ENCODE assay signal across 8 cellular contexts in genomic region chr7:44045226-44046014, GRCh38. TPM values are rescaled to one million over a fixed set of nuclear protein-coding genes. Genes with fewer than 3 reads are reported as not detected.
A peak's percentile ranks its signal among the peaks of the same experiment; 100 is the strongest.
DNase-seq lines count a peak whose midpoint lies in the region; TF ChIP-seq lines count a peak whose summit lies in the region.

No MANE protein-coding gene starts in this region.

- no peak for TF ChIP-seq POLR2A in erythroblast (IDR thresholded peaks at IDR 0.05; ENCODE audit: low read length)

- no peak for TF ChIP-seq CTCF in epithelial cell of proximal tubule (conservative IDR thresholded peaks at IDR 0.05; ENCODE audit: low read depth, low read length)

- H3K4me3 ChIP-seq in SJSA1 (peak overlapping the region; percentile 69), epithelial cell of proximal tubule (ENCODE audit: low read depth, low read length) (peak overlapping the region; percentile 94)

- H3K36me3 Mint-ChIP-seq in activated CD4-positive, alpha-beta T cell treated with anti-CD3 and anti-CD28 coated beads, Interleukin-2, amount 10 ng/mL, durations not matched to agents 7 days and 5 days (ENCODE audit: low read depth), result peaks cover 39% of the 10 kb centered on the region

- no peaks in the 10 kb centered on the region for H3K9me3 ChIP-seq in SJSA1 (replicated peaks)

- H3K27ac Mint-ChIP-seq in activated CD4-positive, alpha-beta T cell treated with anti-CD3 and anti-CD28 coated beads, Interleukin-2, amount 10 ng/mL, durations not matched to agents 7 days and 5 days, result peak overlapping the region; percentile 94

- peaks cover 47% of the 10 kb centered on the region for H3K36me3 ChIP-seq in SJSA1

- peak overlapping the region; percentile 86 for H3K4me3 Mint-ChIP-seq in activated CD4-positive, alpha-beta T cell treated with anti-CD3 and anti-CD28 coated beads, Interleukin-2, amount 10 ng/mL, durations not matched to agents 7 days and 5 days

- no peak for DNase-seq in activated CD4-positive, alpha-beta T cell treated with anti-CD3 and anti-CD28 coated beads, Interleukin-2, amount 10 ng/mL, durations not matched to agents 7 days and 5 days
- no peak for DNase-seq in activated CD4-positive, alpha-beta T cell treated with anti-CD3 and anti-CD28 coated beads, Interleukin-2, amount 50 U/mL, for 48 hours
- no peak for DNase-seq in SJSA1 (ENCODE audit: low read depth in 1 of 2, low spot score in 2 of 2)
- no peak for DNase-seq in epithelial cell of proximal tubule (ENCODE audit: low read depth)
- peak; percentile 38 for DNase-seq in posterior vena cava (ENCODE audit: low spot score)
- no peak for DNase-seq in erythroblast (lab: John Stamatoyannopoulos, UW)
- no peak for DNase-seq in activated CD8-positive, alpha-beta memory T cell treated with anti-CD3 and anti-CD28 coated beads for 24 hours
- no peak for DNase-seq in cerebellar nuclear complex (lab: John Stamatoyannopoulos, UW)

- H3K4me1 ChIP-seq in SJSA1 (replicated peaks), result peaks cover 17% of the 10 kb centered on the region

- no peaks in the 10 kb centered on the region for H3K27me3 Mint-ChIP-seq in activated CD4-positive, alpha-beta T cell treated with anti-CD3 and anti-CD28 coated beads, Interleukin-2, amount 10 ng/mL, durations not matched to agents 7 days and 5 days

- CTCF ChIA-PET in activated CD4-positive, alpha-beta T cell treated with anti-CD3 and anti-CD28 coated beads, Interleukin-2, amount 10 ng/mL, durations not matched to agents 7 days and 5 days (lab: Charles Lee), result interaction anchor here (0.6 to 1.5 kb wide), 4 partner anchors 16 to 80 kb away, joined by 3 to 5 read pairs (median 4); no protein-coding TSS in a partner anchor

- H3K27me3 ChIP-seq in SJSA1 (replicated peaks), result no peaks in the 10 kb centered on the region

- POLR2A ChIA-PET in activated CD4-positive, alpha-beta T cell treated with anti-CD3 and anti-CD28 coated beads, Interleukin-2, amount 10 ng/mL, durations not matched to agents 7 days and 5 days (lab: Charles Lee), result interaction anchor here (1.0 kb wide), 1 partner anchor 26 kb away, joined by 3 read pairs; no protein-coding TSS in a partner anchor

- intact Hi-C loops in posterior vena cava (cut with DNase I), result no loop called here

- no peaks in the 10 kb centered on the region for H3K9me3 Mint-ChIP-seq in activated CD4-positive, alpha-beta T cell treated with anti-CD3 and anti-CD28 coated beads, Interleukin-2, amount 10 ng/mL, durations not matched to agents 7 days and 5 days

- H3K27ac ChIP-seq in SJSA1, result peak overlapping the region; percentile 35

- peaks cover 62% of the 10 kb centered on the region for H3K4me1 Mint-ChIP-seq in activated CD4-positive, alpha-beta T cell treated with anti-CD3 and anti-CD28 coated beads, Interleukin-2, amount 10 ng/mL, durations not matched to agents 7 days and 5 days

RNA-seq across cellular contexts. Expression of gene DBNL, which starts 0.9 kb away (rescaled TPM):
- 100 to 1,000 TPM; 152 to 168 TPM for total RNA-seq in activated CD4-positive, alpha-beta T cell treated with anti-CD3 and anti-CD28 coated beads, Interleukin-2, amount 10 ng/mL, durations not matched to agents 7 days and 5 days
- 171 and 183 TPM in 2 replicates for total RNA-seq in SJSA1 (2014; rRNA removed; shearing (Covaris generic))
- total RNA-seq in epithelial cell of proximal tubule (97.7 and 151 TPM in 2 replicates), posterior vena cava (10 to 100 TPM; 82.8 to 91.0 TPM)

RNA-seq across cellular contexts. Expression of gene PGAM2, which starts 19.9 kb away (rescaled TPM):
- under 1 TPM in 1 of 2 experiments, not detected in 1; 0.32 TPM for total RNA-seq in activated CD4-positive, alpha-beta T cell treated with anti-CD3 and anti-CD28 coated beads, Interleukin-2, amount 10 ng/mL, durations not matched to agents 7 days and 5 days
- 0.13 TPM in 1 of 2 replicates, not detected in the other for total RNA-seq in SJSA1 (2014; rRNA removed; shearing (Covaris generic))
- total RNA-seq in epithelial cell of proximal tubule, result not detected in 2 replicates
- 1 to 10 TPM; 1.6 to 2.1 TPM for total RNA-seq in posterior vena cava

RNA-seq across cellular contexts. Expression of gene POLM, which starts 36.9 kb away (rescaled TPM):
- total RNA-seq in activated CD4-positive, alpha-beta T cell treated with anti-CD3 and anti-CD28 coated beads, Interleukin-2, amount 10 ng/mL, durations not matched to agents 7 days and 5 days, result 10 to 100 TPM; 31.8 to 38.2 TPM
- total RNA-seq in SJSA1 (2014; rRNA removed; shearing (Covaris generic)), result 5.4 and 10.7 TPM in 2 replicates
- total RNA-seq in epithelial cell of proximal tubule (8.0 and 19.1 TPM in 2 replicates), posterior vena cava (10 to 100 TPM in 1 of 2 donors, 1 to 10 TPM in 1; 9.4 to 16.9 TPM)

RNA-seq across cellular contexts. Expression of gene SPDYE1, which starts 47.7 kb away (rescaled TPM):
- total RNA-seq in activated CD4-positive, alpha-beta T cell treated with anti-CD3 and anti-CD28 coated beads, Interleukin-2, amount 10 ng/mL, durations not matched to agents 7 days and 5 days, result not detected
- not detected in 2 replicates for total RNA-seq in SJSA1 (2014; rRNA removed; shearing (Covaris generic))
- total RNA-seq in epithelial cell of proximal tubule (not detected in 2 replicates), posterior vena cava (not detected)

RNA-seq across cellular contexts. Expression of gene AEBP1, which starts 58.7 kb away (rescaled TPM):
- total RNA-seq in activated CD4-positive, alpha-beta T cell treated with anti-CD3 and anti-CD28 coated beads, Interleukin-2, amount 10 ng/mL, durations not matched to agents 7 days and 5 days, result 1 to 10 TPM; 4.1 to 4.8 TPM
- not detected in 2 replicates for total RNA-seq in SJSA1 (2014; rRNA removed; shearing (Covaris generic))
- total RNA-seq in epithelial cell of proximal tubule (37.3 and 78.4 TPM in 2 replicates), posterior vena cava (100 to 1,000 TPM; 783 to 919 TPM)
